In genomic region chr13:110412132-110412912, GRCh38 we compare ENCODE assay signal across 8 cellular contexts.
DNase-seq lines count a peak whose midpoint lies in the region; ATAC-seq, FAIRE-seq and TF ChIP-seq lines count a peak whose summit lies in the region.

No MANE protein-coding gene starts in this region.

- peak; percentile 85 for DNase-seq in GM13976 (ENCODE audit: low spot score)
- DNase-seq in NCI-H146 treated with DMSO at 0.1 percent for 48 hours (lab: John Stamatoyannopoulos, UW; ENCODE audit: unreplicated experiment), result peak; percentile 25
- peak in 3 of 4 experiments; percentile 13 to 15 (median 14) for DNase-seq in activated CD4-positive, CD25-positive, alpha-beta regulatory T cell (lab: John Stamatoyannopoulos, UW)
- DNase-seq in chondrocyte (ENCODE audit: low spot score), result no peak
- DNase-seq in stimulated activated CD4-positive, alpha-beta T cell treated with anti-CD3 and anti-CD28 coated beads, Interleukin-1b, Interleukin-23, amount 100 ng/mL, for 4 hours (ENCODE audit: low read depth in 2 of 2), result peak; percentile 39 to 49

- peak overlapping the region; percentile 23 for H3K27ac ChIP-seq in layer of hippocampus (ENCODE audit: low read depth, low read length)

- H3K27me3 Mint-ChIP-seq in chondrocyte (ENCODE audit: low read depth), result no peaks in the 10 kb centered on the region

- H3K27me3 ChIP-seq in layer of hippocampus (ENCODE audit: control insufficient read depth, insufficient read depth, low read length), result no peaks in the 10 kb centered on the region

- ATAC-seq in HG02870 (IDR thresholded peaks at IDR 0.05; ENCODE audit: unreplicated experiment), result peak; percentile 90

- TF ChIP-seq CTCF in GM13976 (IDR thresholded peaks at IDR 0.05; ENCODE audit: borderline replicate concordance, control extremely low read depth, extremely low read depth, insufficient read depth, missing control alignments) (peak; percentile 90), chondrocyte (IDR thresholded peaks at IDR 0.05) (peak; percentile 95)

- H3K9me3 Mint-ChIP-seq in chondrocyte (ENCODE audit: low read depth), result no peaks in the 10 kb centered on the region

- H3K36me3 Mint-ChIP-seq in chondrocyte (ENCODE audit: low read depth), result peaks cover 35% of the 10 kb centered on the region

- H3K4me1 Mint-ChIP-seq in chondrocyte (ENCODE audit: low read depth), result peaks cover 100% of the 10 kb centered on the region

- FAIRE-seq in A204.1 (lab: Jason Lieb, UNC), result peak; percentile 76

- peak overlapping the region; percentile 93 for H3K27ac Mint-ChIP-seq in chondrocyte (ENCODE audit: unreplicated experiment)

- H3K4me3 Mint-ChIP-seq in chondrocyte (ENCODE audit: unreplicated experiment), result no peak overlapping the region

- in situ Hi-C loops in GM13976 (cut with MboI; ENCODE audit: low sequenced_read_pairs, unreplicated experiment), result loop anchor here (10.0 kb wide), 1 partner anchor 188 kb away; no protein-coding TSS in a partner anchor
